In genomic region chr9:137129456-137130175, GRCh38 we compare ENCODE assay signal across 8 cellular contexts. TPM values are rescaled to one million over a fixed set of nuclear protein-coding genes. Genes with fewer than 3 reads are reported as not detected.
DNase-seq lines count a peak whose midpoint lies in the region; ATAC-seq and TF ChIP-seq lines count a peak whose summit lies in the region.

No MANE protein-coding gene starts in this region.

- TF ChIP-seq CTCF in HFF-Myc (IDR thresholded peaks at IDR 0.05; ENCODE audit: low read depth, low read length, missing control alignments) (no peak), osteoblast (IDR thresholded peaks at IDR 0.05; ENCODE audit: extremely low read depth, low read depth, low read length) (no peak), testis (IDR thresholded peaks at IDR 0.05) (no peak)

- H3K27me3 ChIP-seq in osteoblast (ENCODE audit: insufficient read depth, low read length): no peaks in the 10 kb centered on the region
- no peaks in the 10 kb centered on the region for H3K27me3 ChIP-seq in testis

- peaks cover 27% of the 10 kb centered on the region for H3K4me1 Mint-ChIP-seq in activated naive CD8-positive, alpha-beta T cell (ENCODE audit: low read depth)

- peak overlapping the region; percentile 76 for H2AFZ ChIP-seq in osteoblast (ENCODE audit: low read length)

- peak; percentile 60 for DNase-seq in GM04503 (ENCODE audit: low read depth)
- DNase-seq in HFF-Myc (ENCODE audit: extremely low read depth, low read depth): peak; percentile 59
- DNase-seq in NCI-H1048 (lab: John Stamatoyannopoulos, UW): peak; percentile 76
- peak; percentile 69 to 94 (median 88) for DNase-seq in head of caudate nucleus
- peak; percentile 100 for DNase-seq in osteoblast (ENCODE audit: insufficient read length, low spot score, missing footprints)
- peak; percentile 93 for DNase-seq in testis

- peak overlapping the region; percentile 97 for H3K4me2 ChIP-seq in osteoblast (ENCODE audit: insufficient read depth, low read length)

- peaks cover 2% of the 10 kb centered on the region for H3K36me3 Mint-ChIP-seq in activated naive CD8-positive, alpha-beta T cell

- H3K4me3 ChIP-seq in HFF-Myc (replicated peaks; ENCODE audit: low read depth, low read length): peak overlapping the region; percentile 79
- H3K4me3 ChIP-seq in osteoblast (ENCODE audit: insufficient read depth, low read length): peak overlapping the region; percentile 78
- peak overlapping the region; percentile 72 to 84 for H3K4me3 ChIP-seq in testis

- no peaks in the 10 kb centered on the region for H3K36me3 ChIP-seq in osteoblast (ENCODE audit: insufficient read depth, low read length)
- H3K36me3 ChIP-seq in testis (ENCODE audit: low read depth, missing control alignments): no peaks in the 10 kb centered on the region

- H3K27me3 Mint-ChIP-seq in activated naive CD8-positive, alpha-beta T cell: peaks cover 3% of the 10 kb centered on the region

- H3K27ac Mint-ChIP-seq in activated naive CD8-positive, alpha-beta T cell: peak overlapping the region; percentile 83

- peak overlapping the region; percentile 88 for H3K4me3 Mint-ChIP-seq in activated naive CD8-positive, alpha-beta T cell

- H3K9me3 ChIP-seq in osteoblast (ENCODE audit: low read depth, low read length): no peaks in the 10 kb centered on the region
- no peaks in the 10 kb centered on the region for H3K9me3 ChIP-seq in testis

- peaks cover 25% of the 10 kb centered on the region for H3K79me2 ChIP-seq in osteoblast (ENCODE audit: insufficient read depth, low read length)

- peak overlapping the region; percentile 51 for H3K27ac ChIP-seq in osteoblast (ENCODE audit: low read depth, low read length)
- peak overlapping the region; percentile 65 to 77 for H3K27ac ChIP-seq in testis

- intact Hi-C loops in head of caudate nucleus (cut with DNase I): loop anchor here (10.0 kb wide), 1 partner anchor 55 kb away; the partner anchor contains the start of genes ANAPC2 and SSNA1
- intact Hi-C loops in testis (cut with DNase I; ENCODE audit: low total_unique reads): no loop called here

- no peaks in the 10 kb centered on the region for H3K9me3 Mint-ChIP-seq in activated naive CD8-positive, alpha-beta T cell (ENCODE audit: low read depth)

- peaks cover 9% of the 10 kb centered on the region for H4K20me1 ChIP-seq in osteoblast (ENCODE audit: insufficient read depth, low read length)

- WGBS in testis, 2 donors: 0 to 2% methylated on average over 8 to 71 of the region's 86 CpGs

- peaks cover 15% of the 10 kb centered on the region for H3K4me1 ChIP-seq in osteoblast (ENCODE audit: insufficient read depth, low read length)
- H3K4me1 ChIP-seq in testis: peaks cover 19% of the 10 kb centered on the region

- ATAC-seq in SK-N-SH treated with all-trans-retinoic acid at 6 μM for 48 hours: peak; percentile 99

- no peak for TF ChIP-seq POLR2A in testis (IDR thresholded peaks at IDR 0.05)

TF ChIP-seq in SK-N-SH treated with all-trans-retinoic acid at 6 μM for 48 hours, 23 proteins besides CTCF, POLR2A, EP300 and RAD21:
- TF ChIP-seq BACH2 (CRISPR knock-in tag; IDR thresholded peaks at IDR 0.05; ENCODE audit: borderline replicate concordance) (no peak), ZFP30 (CRISPR knock-in tag; IDR thresholded peaks at IDR 0.05) (no peak), ZNF70 (CRISPR knock-in tag; IDR thresholded peaks at IDR 0.05) (no peak), ZNF565 (CRISPR knock-in tag; conservative IDR thresholded peaks at IDR 0.05; ENCODE audit: low read depth) (peak; percentile 100), CSDC2 (CRISPR knock-in tag; IDR thresholded peaks at IDR 0.05) (no peak)
- TF ChIP-seq, protein P1, sequence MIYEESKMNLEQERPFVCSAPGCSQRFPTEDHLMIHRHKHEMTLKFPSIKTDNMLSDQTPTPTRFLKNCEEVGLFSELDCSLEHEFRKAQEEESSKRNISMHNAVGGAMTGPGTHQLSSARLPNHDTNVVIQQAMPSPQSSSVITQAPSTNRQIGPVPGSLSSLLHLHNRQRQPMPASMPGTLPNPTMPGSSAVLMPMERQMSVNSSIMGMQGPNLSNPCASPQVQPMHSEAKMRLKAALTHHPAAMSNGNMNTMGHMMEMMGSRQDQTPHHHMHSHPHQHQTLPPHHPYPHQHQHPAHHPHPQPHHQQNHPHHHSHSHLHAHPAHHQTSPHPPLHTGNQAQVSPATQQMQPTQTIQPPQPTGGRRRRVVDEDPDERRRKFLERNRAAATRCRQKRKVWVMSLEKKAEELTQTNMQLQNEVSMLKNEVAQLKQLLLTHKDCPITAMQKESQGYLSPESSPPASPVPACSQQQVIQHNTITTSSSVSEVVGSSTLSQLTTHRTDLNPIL (CRISPR knock-in tag; IDR thresholded peaks at IDR 0.05; ENCODE audit: low read depth): no peak

RNA-seq across cellular contexts. Expression of gene GRIN1, which starts 9.3 kb away (rescaled TPM):
- total RNA-seq in osteoblast (not detected in 2 replicates), testis (1 to 10 TPM; 1.5 to 3.8 TPM)
- polyA plus RNA-seq in testis (ENCODE audit: insufficient read depth, low read depth, low replicate concordance): 0.79 TPM

RNA-seq across cellular contexts. Expression of gene DPP7, which starts 15.1 kb away (rescaled TPM):
- total RNA-seq in osteoblast: 66.6 and 74.6 TPM in 2 replicates
- 100 to 1,000 TPM; 207 to 215 TPM for total RNA-seq in testis
- polyA plus RNA-seq in testis (ENCODE audit: insufficient read depth, low read depth, low replicate concordance): 242 TPM

RNA-seq across cellular contexts. Expression of gene LRRC26, which starts 40.2 kb away (rescaled TPM):
- not detected in 2 replicates for total RNA-seq in osteoblast
- total RNA-seq in testis: 1 to 10 TPM; 2.4 to 5.1 TPM
- not detected for polyA plus RNA-seq in testis (ENCODE audit: insufficient read depth, low read depth, low replicate concordance)

RNA-seq across cellular contexts. Expression of gene TMEM210, which starts 42.2 kb away (rescaled TPM):
- not detected in 2 replicates for total RNA-seq in osteoblast
- 10 to 100 TPM; 19.8 to 37.9 TPM for total RNA-seq in testis
- polyA plus RNA-seq in testis (ENCODE audit: insufficient read depth, low read depth, low replicate concordance): 83.2 TPM

RNA-seq across cellular contexts. Expression of gene MAN1B1, which starts 42.8 kb away (rescaled TPM):
- total RNA-seq in osteoblast (94.1 and 103 TPM in 2 replicates), testis (100 to 1,000 TPM; 122 to 124 TPM)
- polyA plus RNA-seq in testis (ENCODE audit: insufficient read depth, low read depth, low replicate concordance): 62.2 TPM

Comparison
In these comparisons a context has a peak if more than half of its experiments do, and no peak if none do; other contexts are left out.
1. Peak in every context shown above with its lines: DNase-seq, ATAC-seq, H3K4me3 ChIP-seq and H3K27ac ChIP-seq.